In genomic region chr2:27431395-27431794, GRCh38 we compare ENCODE assay signal across 9 cellular contexts. TPM values are rescaled to one million over a fixed set of nuclear protein-coding genes. Genes with fewer than 3 reads are reported as not detected.
DNase-seq lines count a peak whose midpoint lies in the region; ATAC-seq and TF ChIP-seq lines count a peak whose summit lies in the region.
"Had no signal": no experiment of that assay in that cellular context is flagged by ENCODE, and none has a peak within 500 bp of the region (broad histone marks: within the 10 kb centered on the region; RNA-seq: fewer than 3 reads in every experiment).

No MANE protein-coding gene starts in this region.

- no peak for TF ChIP-seq CTCF in DND-41 (IDR thresholded peaks at IDR 0.05; ENCODE audit: borderline replicate concordance, extremely low read depth, low read length, poor library complexity, severe bottlenecking)

- peaks cover 48% of the 10 kb centered on the region for H3K79me2 ChIP-seq in DND-41 (ENCODE audit: insufficient read depth, low read length)

- H3K4me1 Mint-ChIP-seq in natural killer cell treated with Interleukin-12 subunit alpha and Interleukin-12 subunit beta and Interleukin-15 and Interleukin-18, amount 100 ng/mL, for 72 hours (ENCODE audit: low read depth in 2 of 2) = peaks cover 40 to 47% of the 10 kb centered on the region in 2 donors

- H3K9me3 Mint-ChIP-seq in natural killer cell treated with Interleukin-12 subunit alpha and Interleukin-12 subunit beta and Interleukin-15 and Interleukin-18, amount 100 ng/mL, for 72 hours = no peaks in the 10 kb centered on the region

- peaks cover 38% of the 10 kb centered on the region for H3K36me3 ChIP-seq in DND-41 (ENCODE audit: insufficient read depth, low read length)

- H3K4me3 ChIP-seq in DND-41 (ENCODE audit: low read depth in 1 of 2, low read length in 2 of 2) = no peak overlapping the region

- H3K4me3 Mint-ChIP-seq in natural killer cell treated with Interleukin-12 subunit alpha and Interleukin-12 subunit beta and Interleukin-15 and Interleukin-18, amount 100 ng/mL, for 72 hours = peak overlapping the region; percentile 95

- H3K27me3 Mint-ChIP-seq in natural killer cell treated with Interleukin-12 subunit alpha and Interleukin-12 subunit beta and Interleukin-15 and Interleukin-18, amount 100 ng/mL, for 72 hours = no peaks in the 10 kb centered on the region

- no peak overlapping the region for H3K27ac ChIP-seq in DND-41 (ENCODE audit: low read length)

- peak overlapping the region; percentile 85 to 99 for H3K27ac Mint-ChIP-seq in natural killer cell treated with Interleukin-12 subunit alpha and Interleukin-12 subunit beta and Interleukin-15 and Interleukin-18, amount 100 ng/mL, for 72 hours

- peaks cover 31% of the 10 kb centered on the region for H3K4me1 ChIP-seq in DND-41 (ENCODE audit: insufficient read depth, low read length)

- H3K36me3 Mint-ChIP-seq in natural killer cell treated with Interleukin-12 subunit alpha and Interleukin-12 subunit beta and Interleukin-15 and Interleukin-18, amount 100 ng/mL, for 72 hours = peaks cover 25% of the 10 kb centered on the region

- DNase-seq in DND-41 (no peak), NCI-H226 (peak; percentile 51), astrocyte of the hippocampus (ENCODE audit: low read depth, low spot score) (peak; percentile 39), Ammon's horn (ENCODE audit: low spot score) (no peak), amygdala (lab: John Stamatoyannopoulos, UW) (no peak)
- peak; percentile 71 for DNase-seq in natural killer cell treated with Interleukin-12 subunit alpha and Interleukin-12 subunit beta and Interleukin-15 and Interleukin-18, amount 100 ng/mL, for 72 hours (ENCODE audit: low spot score)
- DNase-seq: kidney had no signal

- no peak for ATAC-seq in DND-41 (ENCODE audit: insufficient read depth, low read depth)
- ATAC-seq in natural killer cell treated with Interleukin-12 subunit alpha and Interleukin-12 subunit beta and Interleukin-15 and Interleukin-18, amount 100 ng/mL, for 72 hours = peak; percentile 29 to 37
- ATAC-seq in HG03045 (IDR thresholded peaks at IDR 0.05; ENCODE audit: unreplicated experiment) = no peak
- ATAC-seq in GM21825 (IDR thresholded peaks at IDR 0.05; ENCODE audit: unreplicated experiment) = no peak

- H3K27me3 ChIP-seq in DND-41 (ENCODE audit: insufficient read depth, low read length, poor library complexity) = no peaks in the 10 kb centered on the region

- H3K9ac ChIP-seq in DND-41 (ENCODE audit: low read depth, low read length) = no peak overlapping the region

- H3K9me3 ChIP-seq in DND-41 (ENCODE audit: insufficient read depth, low read length, severe bottlenecking) = no peaks in the 10 kb centered on the region

- H3K4me2 ChIP-seq in DND-41 (ENCODE audit: insufficient read depth, low read length) = 0 out of 2 replicates have a peak overlapping the region, but pooled peaks have one; percentile 0

- peaks cover 47% of the 10 kb centered on the region for H4K20me1 ChIP-seq in DND-41 (ENCODE audit: insufficient read depth, low read length)

- H2AFZ ChIP-seq in DND-41 (ENCODE audit: low read depth, low read length) = no peak overlapping the region

RNA-seq across cellular contexts. Expression of gene NRBP1, which starts 3.0 kb away (rescaled TPM):
- 100 to 1,000 TPM in 1 of 2 donors, 10 to 100 TPM in 1; 66.0 to 117 TPM for total RNA-seq in natural killer cell treated with Interleukin-12 subunit alpha and Interleukin-12 subunit beta and Interleukin-15 and Interleukin-18, amount 100 ng/mL, for 72 hours

RNA-seq across cellular contexts. Expression of gene KRTCAP3, which starts 10.8 kb away (rescaled TPM):
- total RNA-seq in natural killer cell treated with Interleukin-12 subunit alpha and Interleukin-12 subunit beta and Interleukin-15 and Interleukin-18, amount 100 ng/mL, for 72 hours = 1 to 10 TPM; 2.2 to 6.1 TPM

RNA-seq across cellular contexts. Expression of gene PPM1G, which starts 22.0 kb away (rescaled TPM):
- 100 to 1,000 TPM; 110 to 158 TPM for total RNA-seq in natural killer cell treated with Interleukin-12 subunit alpha and Interleukin-12 subunit beta and Interleukin-15 and Interleukin-18, amount 100 ng/mL, for 72 hours

RNA-seq across cellular contexts. Expression of gene ZNF513, which starts 50.9 kb away (rescaled TPM):
- 10 to 100 TPM; 21.8 to 23.6 TPM for total RNA-seq in natural killer cell treated with Interleukin-12 subunit alpha and Interleukin-12 subunit beta and Interleukin-15 and Interleukin-18, amount 100 ng/mL, for 72 hours

RNA-seq across cellular contexts. Expression of gene IFT172, which starts 58.1 kb away (rescaled TPM):
- total RNA-seq in natural killer cell treated with Interleukin-12 subunit alpha and Interleukin-12 subunit beta and Interleukin-15 and Interleukin-18, amount 100 ng/mL, for 72 hours = 10 to 100 TPM; 11.1 to 17.4 TPM

Comparison
In these comparisons a context has a peak if more than half of its experiments do, and no peak if none do; other contexts are left out.
1. ATAC-seq: peak in natural killer cell treated with Interleukin-12 subunit alpha and Interleukin-12 subunit beta and Interleukin-15 and Interleukin-18, amount 100 ng/mL, for 72 hours (2 of 2); none in DND-41 (single experiment), HG03045 (single experiment) and GM21825 (single experiment).
2. DNase-seq: peak in NCI-H226 (single experiment), astrocyte of the hippocampus (single experiment) and natural killer cell treated with Interleukin-12 subunit alpha and Interleukin-12 subunit beta and Interleukin-15 and Interleukin-18, amount 100 ng/mL, for 72 hours (single experiment); none in DND-41 (single experiment), Ammon's horn (single experiment) and amygdala (0 of 56).